ENCODE assay signal across 9 cellular contexts in the genomic region with DNA sequence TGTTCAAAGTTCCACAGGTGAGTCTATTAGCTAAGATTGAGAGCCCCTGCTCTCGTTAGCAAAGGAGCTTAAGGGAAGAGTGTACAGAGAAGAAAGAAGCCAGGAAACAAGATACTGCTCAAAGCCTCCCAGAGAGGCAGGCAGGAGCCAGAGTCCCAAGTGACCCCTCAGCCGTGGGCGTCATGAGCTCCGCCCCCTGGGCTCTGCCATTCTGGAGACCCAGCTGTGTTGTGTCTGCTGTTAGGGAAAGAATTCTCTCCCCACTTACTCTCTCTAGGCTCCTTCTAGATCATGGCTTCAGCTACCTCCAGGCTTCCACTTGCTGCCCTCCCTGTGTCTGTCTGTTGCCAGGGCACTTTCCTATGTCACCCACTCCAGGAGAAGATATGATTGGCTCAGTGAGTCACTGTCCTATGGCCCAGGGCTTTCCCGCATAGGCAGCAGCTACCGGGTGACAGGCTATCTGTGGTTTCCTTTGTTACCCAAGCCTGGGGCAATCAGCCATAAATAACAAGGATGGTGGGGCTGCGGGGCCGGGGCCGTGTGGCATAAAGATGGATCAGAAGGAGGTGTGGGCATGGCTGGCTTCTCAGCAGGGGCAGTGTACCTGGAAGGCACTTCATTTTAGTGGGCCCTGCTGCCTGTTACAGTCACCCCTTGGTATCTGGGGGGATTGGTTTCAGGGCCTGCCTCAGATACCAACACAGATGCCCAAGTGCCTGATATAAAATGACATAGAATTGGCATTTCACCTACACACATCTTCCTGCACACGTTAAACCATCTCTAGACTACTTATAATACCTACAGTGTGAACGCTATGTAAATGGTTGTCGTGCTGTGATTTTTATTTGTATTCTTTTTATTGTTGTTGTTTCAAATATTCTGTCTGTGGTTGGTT.
A peak's percentile ranks its signal among the peaks of the same experiment; 100 is the strongest.
DNase-seq lines count a peak whose midpoint lies in the region; ATAC-seq, FAIRE-seq and TF ChIP-seq lines count a peak whose summit lies in the region.
"Had no signal": no experiment of that assay in that cellular context is flagged by ENCODE, and none has a peak within 500 bp of the region (broad histone marks: within the 10 kb centered on the region; RNA-seq: fewer than 3 reads in every experiment).

No MANE protein-coding gene starts in this region.

- H3K9me3 ChIP-seq in K562 (replicated peaks; ENCODE audit: control insufficient read depth, insufficient read depth, low read depth, low read length) (no peaks in the 10 kb centered on the region), esophagus squamous epithelium (no peaks in the 10 kb centered on the region)

- no peaks in the 10 kb centered on the region for H3K27me3 Mint-ChIP-seq in memory B cell
- H3K27me3 Mint-ChIP-seq: activated naive CD8-positive, alpha-beta T cell had no signal

- no peak for TF ChIP-seq RAD21 in K562 (CRISPR knock-in tag; conservative IDR thresholded peaks at IDR 0.05 in 1 of 2, IDR thresholded peaks at IDR 0.05 in 1 of 2)

- peaks cover 4% of the 10 kb centered on the region for H3K4me1 Mint-ChIP-seq in memory B cell

- intact Hi-C loops in K562 (cut with micrococcal nuclease), result no loop called here
- intact Hi-C loops in esophagus squamous epithelium (cut with DNase I), result no loop called here

- no peak for FAIRE-seq in K562 (lab: Jason Lieb, UNC)

- no peak overlapping the region for H3K9ac ChIP-seq in K562 (ENCODE audit: insufficient read depth in 1 of 2, low read depth in 2 of 2, low read length in 2 of 2)

- in situ Hi-C loops in K562 (cut with MboI), result no loop called here

- H3K4me3 ChIP-seq in K562 (no peak overlapping the region), esophagus squamous epithelium (no peak overlapping the region)

- H3K36me3 ChIP-seq in K562 (ENCODE audit: control insufficient read depth, insufficient read depth, low read length) (no peaks in the 10 kb centered on the region), esophagus squamous epithelium (no peaks in the 10 kb centered on the region)

- no peaks in the 10 kb centered on the region for H3K79me2 ChIP-seq in K562 (ENCODE audit: control insufficient read depth, insufficient read depth, low read length)

- H3K4me3 Mint-ChIP-seq in memory B cell, result no peak overlapping the region
- H3K4me3 Mint-ChIP-seq: activated naive CD8-positive, alpha-beta T cell had no signal

- CTCF ChIA-PET in K562 (lab: Yijun Ruan, JAX; ENCODE audit: low intra/inter-chr PET ratio), result no interaction called here

- DNase-seq in EH (ENCODE audit: low read depth) (peak; percentile 61), NCI-H69 (lab: John Stamatoyannopoulos, UW) (peak; percentile 97), K562 (ENCODE audit: extremely low read depth in 1 of 4, low spot score in 3 of 4) (peak in 1 of 4 experiments; percentile 24), memory B cell (ENCODE audit: low spot score in 2 of 2) (no peak), esophagus squamous epithelium (lab: John Stamatoyannopoulos, UW) (no peak)
- DNase-seq in stimulated activated CD4-positive, alpha-beta T cell treated with anti-CD3 and anti-CD28 coated beads, Interleukin-2, amount 100 ng/mL, for 24 hours, result no peak
- DNase-seq in stimulated activated CD4-positive, alpha-beta T cell treated with anti-CD3 and anti-CD28 coated beads, Interleukin-4, amount 100 ng/mL, for 24 hours, result no peak

- TF ChIP-seq POLR2A in K562 (conservative IDR thresholded peaks at IDR 0.05) (no peak), esophagus squamous epithelium (IDR thresholded peaks at IDR 0.05) (no peak)

- no peak overlapping the region for H3K27ac ChIP-seq in K562 (ENCODE audit: extremely low read depth, low read depth, low read length)
- H3K27ac ChIP-seq in esophagus squamous epithelium, result no peak overlapping the region

- BruUV-seq in K562 (replicated peaks; lab: Mats Ljungman, UMichigan), result no TSS peak

- H3K36me3 Mint-ChIP-seq in memory B cell, result no peaks in the 10 kb centered on the region

- ATAC-seq in K562 (peak; percentile 44), memory B cell (ENCODE audit: low read depth) (peak; percentile 39), GM21529 (IDR thresholded peaks at IDR 0.05; ENCODE audit: unreplicated experiment) (no peak)

- TF ChIP-seq EP300 in K562 (IDR thresholded peaks at IDR 0.05; ENCODE audit: low read length), result no peak

- H3K9me3 Mint-ChIP-seq in memory B cell, result no peaks in the 10 kb centered on the region

- H3K4me2 ChIP-seq in K562 (ENCODE audit: insufficient read depth, low read length), result no peak overlapping the region

- H2AFZ ChIP-seq in K562 (ENCODE audit: low read depth, low read length), result 0 out of 2 replicates have a peak overlapping the region, but pooled peaks have one; percentile 12

- H3K27me3 ChIP-seq in K562 (ENCODE audit: control insufficient read depth in 2 of 2, insufficient read depth in 2 of 2, low read length in 2 of 2) (peaks cover 0 to 24% of the 10 kb centered on the region in 2 experiments; a peak in 1 of 5 replicates), esophagus squamous epithelium (no peaks in the 10 kb centered on the region)

- WGBS in K562 (ENCODE audit: insufficient coverage, low coverage, missing lambda C conversion rate), result 8% methylated on average over 12 of the region's 12 CpGs
- 66 to 74% methylated on average over 7 to 12 of the region's 12 CpGs for WGBS in esophagus squamous epithelium, 2 donors

- no peaks in the 10 kb centered on the region for H3K9me1 ChIP-seq in K562 (ENCODE audit: control insufficient read depth, insufficient read depth, low read length)

- H3K4me1 ChIP-seq in K562 (replicated peaks in 1 of 2; ENCODE audit: control insufficient read depth in 2 of 2, insufficient read depth in 2 of 2, low read length in 2 of 2) (peaks cover 0 to 7% of the 10 kb centered on the region in 2 experiments; a peak in 3 of 5 replicates), esophagus squamous epithelium (peaks cover 0 to 5% (median 0%) of the 10 kb centered on the region in 3 donors)

- H3K27ac Mint-ChIP-seq in memory B cell, result no peak overlapping the region
- H3K27ac Mint-ChIP-seq: activated naive CD8-positive, alpha-beta T cell had no signal

- H4K20me1 ChIP-seq in K562 (replicated peaks; ENCODE audit: control insufficient read depth, insufficient read depth, low read length), result no peaks in the 10 kb centered on the region

- POLR2A ChIA-PET in K562 (lab: Yijun Ruan, JAX), result interaction anchor here (0.8 to 1.2 kb wide), 4 partner anchors 12 to 21 kb away, joined by 3 to 4 read pairs (median 4); no protein-coding TSS in a partner anchor

- TF ChIP-seq CTCF in K562 (IDR thresholded peaks at IDR 0.05 in 2 of 3, conservative IDR thresholded peaks at IDR 0.05 in 1 of 3; ENCODE audit: insufficient read depth in 2 of 3, low read depth in 1 of 3, low read length in 3 of 3), result no peak
- no peak for TF ChIP-seq CTCF in esophagus squamous epithelium (IDR thresholded peaks at IDR 0.05)

TF ChIP-seq in K562, 482 proteins besides CTCF, POLR2A, EP300 and RAD21:
- TF ChIP-seq RFX1 (IDR thresholded peaks at IDR 0.05), result 0 out of 2 replicates have a peak, but pooled peaks have one; percentile 6
- TF ChIP-seq EGR1 (conservative IDR thresholded peaks at IDR 0.05), result peak; percentile 67
- TF ChIP-seq, protein P1, sequence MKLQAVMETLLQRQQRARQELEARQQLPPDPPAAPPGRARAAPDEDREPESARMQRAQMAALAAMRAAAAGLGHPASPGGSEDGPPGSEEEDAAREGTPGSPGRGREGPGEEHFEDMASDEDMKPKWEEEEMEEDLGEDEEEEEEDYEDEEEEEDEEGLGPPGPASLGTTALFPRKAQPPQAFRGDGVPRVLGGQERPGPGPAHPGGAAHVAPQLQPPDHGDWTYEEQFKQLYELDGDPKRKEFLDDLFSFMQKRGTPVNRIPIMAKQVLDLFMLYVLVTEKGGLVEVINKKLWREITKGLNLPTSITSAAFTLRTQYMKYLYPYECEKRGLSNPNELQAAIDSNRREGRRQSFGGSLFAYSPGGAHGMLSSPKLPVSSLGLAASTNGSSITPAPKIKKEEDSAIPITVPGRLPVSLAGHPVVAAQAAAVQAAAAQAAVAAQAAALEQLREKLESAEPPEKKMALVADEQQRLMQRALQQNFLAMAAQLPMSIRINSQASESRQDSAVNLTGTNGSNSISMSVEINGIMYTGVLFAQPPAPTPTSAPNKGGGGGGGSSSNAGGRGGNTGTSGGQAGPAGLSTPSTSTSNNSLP (IDR thresholded peaks at IDR 0.05; ENCODE audit: borderline replicate concordance, low read depth, low read length), result no peak

Comparison
In these comparisons a context has a peak if more than half of its experiments do, and no peak if none do; other contexts are left out.
1. DNase-seq: peak in EH (single experiment) and NCI-H69 (single experiment); none in memory B cell (0 of 2), stimulated activated CD4-positive, alpha-beta T cell treated with anti-CD3 and anti-CD28 coated beads, Interleukin-2, amount 100 ng/mL, for 24 hours (0 of 2), esophagus squamous epithelium (single experiment) and stimulated activated CD4-positive, alpha-beta T cell treated with anti-CD3 and anti-CD28 coated beads, Interleukin-4, amount 100 ng/mL, for 24 hours (single experiment).